Comparison of ENCODE assay signal across 8 cellular contexts in the genomic region with DNA sequence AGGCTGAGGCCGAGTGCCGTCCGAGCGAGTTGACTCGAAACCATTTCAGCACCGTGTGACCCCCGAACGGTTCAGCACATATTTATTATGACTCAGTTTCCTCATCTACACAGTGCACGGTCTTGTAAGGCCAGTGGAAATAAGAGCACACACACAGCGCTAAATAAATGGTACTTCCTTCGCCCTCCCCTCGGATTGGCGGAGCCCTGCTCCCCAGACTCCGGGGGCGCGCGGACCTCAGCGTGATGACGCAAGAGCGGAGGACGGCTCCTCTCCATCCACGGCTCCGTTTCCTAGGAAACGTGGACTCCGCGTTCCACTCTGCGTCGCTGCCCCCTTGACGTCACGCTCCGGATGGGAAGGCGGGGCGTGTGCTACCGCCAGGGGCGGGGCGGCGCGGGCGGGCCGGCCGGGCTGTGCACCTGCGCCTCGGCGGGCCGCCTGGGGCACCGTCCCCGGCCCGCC. TPM values are rescaled to one million over a fixed set of nuclear protein-coding genes. Genes with fewer than 3 reads are reported as not detected.
A peak's percentile ranks its signal among the peaks of the same experiment; 100 is the strongest.
DNase-seq lines count a peak whose midpoint lies in the region; ATAC-seq and FAIRE-seq lines count a peak whose summit lies in the region.

Gene PARD6A, plus strand, starts transcription at position 397 of the 465 bp plus-strand sequence. CDS start 79 bp downstream, outside the sequence.

- peak within 1 kb of the TSS in 1 of 2 experiments; percentile 19 for H3K14ac ChIP-seq in mesenchymal stem cell (ENCODE audit: low read length in 2 of 2)

- peak within 1 kb of the TSS; percentile 91 for H2AFZ ChIP-seq in mesenchymal stem cell (ENCODE audit: low read depth, low read length)

- peaks cover 0 to 40% (median 0%) of the 10 kb centered on the region in 3 donors for H3K36me3 Mint-ChIP-seq in CD8-positive, alpha-beta memory T cell
- peaks cover 37% of the 10 kb centered on the region for H3K36me3 Mint-ChIP-seq in effector memory CD8-positive, alpha-beta T cell (ENCODE audit: insufficient read depth)

- no peaks in the 10 kb centered on the region for H3K27me3 ChIP-seq in CD8-positive, alpha-beta memory T cell (ENCODE audit: insufficient read depth, low read length, poor library complexity, severe bottlenecking)
- H3K27me3 ChIP-seq in mesenchymal stem cell (ENCODE audit: control insufficient read depth in 1 of 2, insufficient read depth in 1 of 2, low read length in 2 of 2) = peaks cover 0 to under 1% of the 10 kb centered on the region in 2 experiments

- H3K4me3 Mint-ChIP-seq in CD8-positive, alpha-beta memory T cell = peak within 1 kb of the TSS; percentile 93 to 99 (median 94)
- H3K4me3 Mint-ChIP-seq in effector memory CD8-positive, alpha-beta T cell = peak within 1 kb of the TSS; percentile 88 to 92

- under 1% methylated on average over 48 of the region's 48 CpGs for WGBS in mesenchymal stem cell

- peak; percentile 99 for FAIRE-seq in HTR-8/SVneo (lab: Jason Lieb, UNC)

- POLR2A ChIA-PET in CD8-positive, alpha-beta memory T cell (lab: Charles Lee) = interaction anchor here (1.0 to 2.6 kb wide), 6 partner anchors 15 to 179 kb away, joined by 3 to 24 read pairs (median 9); partner anchors contain the start of genes ATP6V0D1, CARMIL2, CTCF and RANBP10

- peaks cover 14 to 37% (median 17%) of the 10 kb centered on the region in 3 donors for H3K4me1 Mint-ChIP-seq in CD8-positive, alpha-beta memory T cell
- H3K4me1 Mint-ChIP-seq in effector memory CD8-positive, alpha-beta T cell (ENCODE audit: low read depth in 2 of 2) = peaks cover 17 to 22% of the 10 kb centered on the region in 2 donors

- no peaks in the 10 kb centered on the region for H3K9me3 Mint-ChIP-seq in CD8-positive, alpha-beta memory T cell
- H3K9me3 Mint-ChIP-seq in effector memory CD8-positive, alpha-beta T cell = no peaks in the 10 kb centered on the region

- H3K4me1 ChIP-seq in CD8-positive, alpha-beta memory T cell (ENCODE audit: insufficient read depth, low read length) = peaks cover 25% of the 10 kb centered on the region
- H3K4me1 ChIP-seq in mesenchymal stem cell (ENCODE audit: control insufficient read depth, insufficient read depth, low read depth, low read length) = peaks cover 19% of the 10 kb centered on the region

- H3K4ac ChIP-seq in mesenchymal stem cell (ENCODE audit: low read depth in 1 of 2, low read length in 2 of 2) = peak within 1 kb of the TSS in 1 of 2 experiments; percentile 2

- CTCF ChIA-PET in CD8-positive, alpha-beta memory T cell (lab: Charles Lee) = interaction anchor here (0.6 to 4.4 kb wide), 11 partner anchors 8 to 179 kb away, joined by 3 to 34 read pairs (median 5); partner anchors contain the start of genes ATP6V0D1, CARMIL2 and CTCF

- H2BK15ac ChIP-seq in mesenchymal stem cell (ENCODE audit: low read depth, poor library complexity, severe bottlenecking) = peak within 1 kb of the TSS; percentile 64

- H3K4me3 ChIP-seq in CD8-positive, alpha-beta memory T cell (ENCODE audit: low read length) = peak within 1 kb of the TSS; percentile 93
- peak within 1 kb of the TSS; percentile 82 to 100 for H3K4me3 ChIP-seq in mesenchymal stem cell (ENCODE audit: insufficient read depth in 1 of 2, low read depth in 1 of 2, low read length in 2 of 2)

- H3K4me2 ChIP-seq in mesenchymal stem cell (ENCODE audit: low read length, poor library complexity, severe bottlenecking) = peak within 1 kb of the TSS; percentile 52

- no peak within 1 kb of the TSS for H2BK120ac ChIP-seq in mesenchymal stem cell (ENCODE audit: low read depth, low read length)

- peak within 1 kb of the TSS in 1 of 2 experiments; percentile 15 for H2BK12ac ChIP-seq in mesenchymal stem cell (ENCODE audit: low read length in 2 of 2)

- no peak within 1 kb of the TSS for H2BK5ac ChIP-seq in mesenchymal stem cell (ENCODE audit: low read depth, low read length, poor library complexity, severe bottlenecking)

- H3K36me3 ChIP-seq in CD8-positive, alpha-beta memory T cell (ENCODE audit: insufficient read depth, low read length) = no peaks in the 10 kb centered on the region
- peaks cover 25 to 49% of the 10 kb centered on the region in 2 experiments for H3K36me3 ChIP-seq in mesenchymal stem cell (ENCODE audit: control insufficient read depth in 1 of 2, insufficient read depth in 2 of 2, low read depth in 1 of 2, low read length in 2 of 2)

- DNase-seq in CD8-positive, alpha-beta memory T cell = peak; percentile 94 to 98 (median 95)
- peak; percentile 99 for DNase-seq in HTR-8/SVneo (ENCODE audit: insufficient read length, low spot score)
- peak; percentile 94 for DNase-seq in NOMO-1 treated with DMSO at 0.1 percent for 48 hours (lab: John Stamatoyannopoulos, UW; ENCODE audit: unreplicated experiment)
- DNase-seq in activated CD8-positive, alpha-beta memory T cell treated with anti-CD3 and anti-CD28 coated beads for 48 hours (ENCODE audit: low read depth in 2 of 3, low spot score in 2 of 3) = peak; percentile 77 to 92 (median 89)
- peak; percentile 92 to 94 (median 94) for DNase-seq in effector memory CD8-positive, alpha-beta T cell
- DNase-seq in mesenchymal stem cell = peak; percentile 95
- DNase-seq in stimulated activated CD8-positive, alpha-beta memory T cell treated with anti-CD3 and anti-CD28 coated beads, Interleukin-12 subunit alpha, Interleukin-12 subunit beta, amount 100 ng/mL, for 24 hours (ENCODE audit: extremely low read depth) = peak; percentile 92

- peak within 1 kb of the TSS; percentile 92 for H4K8ac ChIP-seq in mesenchymal stem cell (ENCODE audit: low read length)

- H3K27ac ChIP-seq in CD8-positive, alpha-beta memory T cell (ENCODE audit: low read depth, low read length) = peak within 1 kb of the TSS; percentile 98
- H3K27ac ChIP-seq in mesenchymal stem cell (ENCODE audit: low read length, poor library complexity, severe bottlenecking) = peak within 1 kb of the TSS; percentile 82

- H3K79me1 ChIP-seq in mesenchymal stem cell (replicated peaks; ENCODE audit: low read length, poor library complexity, severe bottlenecking) = peaks cover 8% of the 10 kb centered on the region

- H3K27ac Mint-ChIP-seq in CD8-positive, alpha-beta memory T cell = peak within 1 kb of the TSS; percentile 94 to 99 (median 96)
- peak within 1 kb of the TSS; percentile 91 to 96 for H3K27ac Mint-ChIP-seq in effector memory CD8-positive, alpha-beta T cell

- peak within 1 kb of the TSS; percentile 3 to 62 for H3K18ac ChIP-seq in mesenchymal stem cell (ENCODE audit: low read depth in 1 of 2, low read length in 2 of 2)

- peak within 1 kb of the TSS in 1 of 2 experiments; percentile 47 for H3K23ac ChIP-seq in mesenchymal stem cell (ENCODE audit: low read length in 2 of 2)

- peak; percentile 68 for ATAC-seq in GM21381 (IDR thresholded peaks at IDR 0.05; ENCODE audit: unreplicated experiment)
- peak; percentile 84 for ATAC-seq in effector memory CD8-positive, alpha-beta T cell (replicated peaks)

- peak within 1 kb of the TSS; percentile 100 for H3K9ac ChIP-seq in mesenchymal stem cell (ENCODE audit: low read length)

- no peak within 1 kb of the TSS for H2AK5ac ChIP-seq in mesenchymal stem cell (ENCODE audit: low read length, severe bottlenecking)

- no peaks in the 10 kb centered on the region for H3K9me3 ChIP-seq in CD8-positive, alpha-beta memory T cell (ENCODE audit: low read length)
- no peaks in the 10 kb centered on the region for H3K9me3 ChIP-seq in mesenchymal stem cell (ENCODE audit: control insufficient read depth, low read length)

- H3K27me3 Mint-ChIP-seq in CD8-positive, alpha-beta memory T cell = peaks cover 0 to 3% of the 10 kb centered on the region in 2 donors
- H3K27me3 Mint-ChIP-seq in effector memory CD8-positive, alpha-beta T cell = no peaks in the 10 kb centered on the region

- H4K91ac ChIP-seq in mesenchymal stem cell (ENCODE audit: low read length) = peak within 1 kb of the TSS; percentile 22

RNA-seq across cellular contexts. Expression of gene PARD6A, which starts in this region (rescaled TPM):
- total RNA-seq in CD8-positive, alpha-beta memory T cell = 10 to 100 TPM; 16.7 to 18.3 TPM
- 14.7 TPM for polyA plus RNA-seq in CD8-positive, alpha-beta memory T cell
- 0.28 TPM for polyA plus RNA-seq in mesenchymal stem cell (2013, experiment 1 of 2)
- 0.32 TPM for polyA plus RNA-seq in mesenchymal stem cell (2013, experiment 2 of 2)

Comparison
In these comparisons a context has a peak if more than half of its experiments do, and no peak if none do; other contexts are left out.
1. Peak in every context shown above with its lines: DNase-seq, ATAC-seq, H3K4me3 ChIP-seq and H3K27ac ChIP-seq.